23 cellular contexts compared by ENCODE assay signal in the genomic region with DNA sequence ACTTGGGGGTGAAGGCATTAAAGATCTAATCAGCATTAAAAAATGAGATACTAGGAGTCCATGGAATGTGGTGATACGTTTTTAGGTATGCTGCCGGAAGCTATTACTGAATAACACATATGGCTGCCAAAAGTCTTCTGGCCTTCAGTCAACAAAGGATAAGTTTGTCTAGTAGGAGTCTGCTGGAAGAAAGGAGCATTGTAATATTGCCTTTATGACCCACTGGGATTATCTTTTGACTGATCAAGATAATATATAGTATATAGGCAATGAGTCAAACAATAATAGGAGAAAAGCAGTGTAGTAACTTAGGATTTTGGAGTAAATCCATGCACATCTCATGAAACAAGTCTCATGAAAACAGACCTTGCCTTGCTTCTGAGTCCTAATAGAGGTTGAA.
DNase-seq lines count a peak whose midpoint lies in the region; TF ChIP-seq lines count a peak whose summit lies in the region.
"Had no signal": no experiment of that assay in that cellular context is flagged by ENCODE, and none has a peak within 500 bp of the region (broad histone marks: within the 10 kb centered on the region; RNA-seq: fewer than 3 reads in every experiment).

No MANE protein-coding gene starts in this region.

- TF ChIP-seq CTCF in uterus (IDR thresholded peaks at IDR 0.05), result no peak

- no peaks in the 10 kb centered on the region for H3K27me3 ChIP-seq in uterus
- H3K27me3 ChIP-seq: left lung had no signal

- no peaks in the 10 kb centered on the region for H3K9me3 ChIP-seq in uterus

- CTCF ChIA-PET in activated CD4-positive, alpha-beta memory T cell treated with anti-CD3 and anti-CD28 coated beads, Interleukin-2, amount 10 ng/mL, durations not matched to agents 7 days and 5 days (lab: Charles Lee), result no interaction called here

- peaks cover 6% of the 10 kb centered on the region for H3K9me3 Mint-ChIP-seq in activated CD4-positive, alpha-beta memory T cell treated with anti-CD3 and anti-CD28 coated beads, Interleukin-2, amount 10 ng/mL, durations not matched to agents 7 days and 5 days
- H3K9me3 Mint-ChIP-seq: activated CD4-positive, alpha-beta T cell treated with anti-CD3 and anti-CD28 coated beads, Interleukin-2, amount 10 ng/mL, durations not matched to agents 24 days and 14 days; nephron progenitor cell had no signal

- no peaks in the 10 kb centered on the region for H3K36me3 ChIP-seq in uterus
- H3K36me3 ChIP-seq: left lung had no signal

- POLR2A ChIA-PET in activated CD4-positive, alpha-beta memory T cell treated with anti-CD3 and anti-CD28 coated beads, Interleukin-2, amount 10 ng/mL, durations not matched to agents 7 days and 5 days (lab: Charles Lee), result no interaction called here

- DNase-seq in COLO829 (ENCODE audit: low spot score) (peak; percentile 87), LoVo (ENCODE audit: low spot score) (peak; percentile 31), astrocyte of the hippocampus (ENCODE audit: low read depth, low spot score) (peak; percentile 57), glomerular endothelial cell (ENCODE audit: extremely low read depth, low read depth, low spot score) (peak; percentile 9), NCI-H2227 treated with DMSO at 0.1 percent for 48 hours (lab: John Stamatoyannopoulos, UW) (no peak), uterus (no peak), G401 (ENCODE audit: low spot score) (no peak)
- DNase-seq in activated CD4-positive, alpha-beta memory T cell treated with anti-CD3 and anti-CD28 coated beads, Interleukin-2, amount 10 ng/mL, durations not matched to agents 7 days and 5 days, result no peak
- DNase-seq: activated CD4-positive, alpha-beta T cell treated with anti-CD3 and anti-CD28 coated beads, Interleukin-2, amount 10 ng/mL, durations not matched to agents 24 days and 14 days; activated effector memory CD4-positive, alpha-beta T cell treated with anti-CD3 and anti-CD28 coated beads, Interleukin-2, amount 50 U/mL, for 16 hours; CD4-positive, CD25-positive, alpha-beta regulatory T cell; DMS53; effector memory CD4-positive, alpha-beta T cell; GOT3; head of caudate nucleus; left lung; NCI-H1105 treated with DMSO at 0.1 percent for 48 hours; NCI-H69; nephron progenitor cell; SHP77 treated with DMSO at 0.1 percent for 48 hours; small intestine; stimulated activated naive CD4-positive, alpha-beta T cell treated with Interleukin-2 at 50 U/mL for 16 hours had no signal

- H3K27me3 Mint-ChIP-seq in activated CD4-positive, alpha-beta memory T cell treated with anti-CD3 and anti-CD28 coated beads, Interleukin-2, amount 10 ng/mL, durations not matched to agents 7 days and 5 days, result no peaks in the 10 kb centered on the region
- H3K27me3 Mint-ChIP-seq: activated CD4-positive, alpha-beta T cell treated with anti-CD3 and anti-CD28 coated beads, Interleukin-2, amount 10 ng/mL, durations not matched to agents 24 days and 14 days; CD4-positive, CD25-positive, alpha-beta regulatory T cell had no signal

- no peaks in the 10 kb centered on the region for H3K36me3 Mint-ChIP-seq in activated CD4-positive, alpha-beta memory T cell treated with anti-CD3 and anti-CD28 coated beads, Interleukin-2, amount 10 ng/mL, durations not matched to agents 7 days and 5 days (ENCODE audit: low read depth)
- H3K36me3 Mint-ChIP-seq: CD4-positive, CD25-positive, alpha-beta regulatory T cell had no signal

- H3K27ac ChIP-seq in uterus, result no peak overlapping the region
- H3K27ac ChIP-seq: KMS-11, left lung had no signal

- H3K4me3 Mint-ChIP-seq in activated CD4-positive, alpha-beta memory T cell treated with anti-CD3 and anti-CD28 coated beads, Interleukin-2, amount 10 ng/mL, durations not matched to agents 7 days and 5 days, result no peak overlapping the region
- H3K4me3 Mint-ChIP-seq: activated CD4-positive, alpha-beta T cell treated with anti-CD3 and anti-CD28 coated beads, Interleukin-2, amount 10 ng/mL, durations not matched to agents 24 days and 14 days; CD4-positive, CD25-positive, alpha-beta regulatory T cell; nephron progenitor cell had no signal

- intact Hi-C loops in uterus (cut with DNase I; ENCODE audit: low total_unique reads), result no loop called here

- H3K4me1 Mint-ChIP-seq in activated CD4-positive, alpha-beta memory T cell treated with anti-CD3 and anti-CD28 coated beads, Interleukin-2, amount 10 ng/mL, durations not matched to agents 7 days and 5 days, result no peaks in the 10 kb centered on the region
- H3K4me1 Mint-ChIP-seq: activated CD4-positive, alpha-beta T cell treated with anti-CD3 and anti-CD28 coated beads, Interleukin-2, amount 10 ng/mL, durations not matched to agents 24 days and 14 days; CD4-positive, CD25-positive, alpha-beta regulatory T cell; nephron progenitor cell had no signal

- H3K4me3 ChIP-seq in uterus, result no peak overlapping the region
- H3K4me3 ChIP-seq: left lung had no signal

- TF ChIP-seq POLR2A in uterus (IDR thresholded peaks at IDR 0.05), result no peak

- H3K4me1 ChIP-seq in uterus, result no peaks in the 10 kb centered on the region
- H3K4me1 ChIP-seq: left lung had no signal

- no peak overlapping the region for H3K27ac Mint-ChIP-seq in activated CD4-positive, alpha-beta memory T cell treated with anti-CD3 and anti-CD28 coated beads, Interleukin-2, amount 10 ng/mL, durations not matched to agents 7 days and 5 days
- H3K27ac Mint-ChIP-seq: activated CD4-positive, alpha-beta T cell treated with anti-CD3 and anti-CD28 coated beads, Interleukin-2, amount 10 ng/mL, durations not matched to agents 24 days and 14 days; CD4-positive, CD25-positive, alpha-beta regulatory T cell; nephron progenitor cell had no signal

- in situ Hi-C loops in G401 (cut with HindIII; ENCODE audit: low sequenced_read_pairs), result no loop called here

Comparison
In these comparisons a context has a peak if more than half of its experiments do, and no peak if none do; other contexts are left out.
1. DNase-seq: peak in COLO829 (single experiment), LoVo (single experiment), astrocyte of the hippocampus (single experiment) and glomerular endothelial cell (single experiment); none in NCI-H2227 treated with DMSO at 0.1 percent for 48 hours (single experiment), activated CD4-positive, alpha-beta memory T cell treated with anti-CD3 and anti-CD28 coated beads, Interleukin-2, amount 10 ng/mL, durations not matched to agents 7 days and 5 days (single experiment), uterus (0 of 2) and G401 (single experiment).